In genomic region chr7:50614721-50615518, GRCh38 we compare ENCODE assay signal across 9 cellular contexts. TPM values are rescaled to one million over a fixed set of nuclear protein-coding genes. Genes with fewer than 3 reads are reported as not detected.
A peak's percentile ranks its signal among the peaks of the same experiment; 100 is the strongest.
DNase-seq lines count a peak whose midpoint lies in the region; ATAC-seq and TF ChIP-seq lines count a peak whose summit lies in the region.
"Had no signal": no experiment of that assay in that cellular context is flagged by ENCODE, and none has a peak within 500 bp of the region (broad histone marks: within the 10 kb centered on the region; RNA-seq: fewer than 3 reads in every experiment).

No MANE protein-coding gene starts in this region.

- no peak overlapping the region for H3K9ac ChIP-seq in HCT116 (ENCODE audit: low read length)
- H3K9ac ChIP-seq in adipocyte (ENCODE audit: low read length), result no peak overlapping the region

- H3K9me2 ChIP-seq in HCT116 (ENCODE audit: insufficient read depth), result no peaks in the 10 kb centered on the region

- peak overlapping the region in 4 of 6 donors; percentile 19 to 72 (median 22) for H3K27ac Mint-ChIP-seq in immature natural killer cell

- TF ChIP-seq EP300 in suprapubic skin (IDR thresholded peaks at IDR 0.05), result no peak

- BruUV-seq in HCT116 (replicated peaks; lab: Mats Ljungman, UMichigan), result no TSS peak

- no peak overlapping the region for H3K4me3 Mint-ChIP-seq in immature natural killer cell

- TF ChIP-seq POLR2A in HCT116 (IDR thresholded peaks at IDR 0.05; ENCODE audit: borderline replicate concordance, extremely low read depth, insufficient read depth, insufficient read length) (no peak), suprapubic skin (IDR thresholded peaks at IDR 0.05) (no peak)

- intact Hi-C loops in HCT116 (cut with micrococcal nuclease), result no loop called here

- no peaks in the 10 kb centered on the region for H3K79me2 ChIP-seq in HCT116 (ENCODE audit: insufficient read depth, low read length)

- H3K9me3 Mint-ChIP-seq in immature natural killer cell, result no peaks in the 10 kb centered on the region

- TF ChIP-seq CTCF in BE2C (IDR thresholded peaks at IDR 0.05; ENCODE audit: low read depth, low read length), result peak; percentile 31
- TF ChIP-seq CTCF in HCT116 (IDR thresholded peaks at IDR 0.05 in 2 of 3, conservative IDR thresholded peaks at IDR 0.05 in 1 of 3; ENCODE audit: borderline replicate concordance in 1 of 3, insufficient read depth in 1 of 3, low read depth in 2 of 3, low read length in 2 of 3), result peak; percentile 11 to 24 (median 14); a peak in 3 of 6 replicates
- no peak for TF ChIP-seq CTCF in suprapubic skin (IDR thresholded peaks at IDR 0.05)

- H3K4me1 ChIP-seq in BE2C (no peaks in the 10 kb centered on the region), HCT116 (ENCODE audit: control insufficient read depth in 1 of 2, insufficient read depth in 2 of 2, low read length in 2 of 2) (no peaks in the 10 kb centered on the region), adipocyte (ENCODE audit: control insufficient read depth, insufficient read depth, low read length) (peaks cover 2% of the 10 kb centered on the region), suprapubic skin (no peaks in the 10 kb centered on the region)

- H3K36me3 Mint-ChIP-seq in immature natural killer cell, result no peaks in the 10 kb centered on the region

- POLR2A ChIA-PET in HCT116 (lab: Charles Lee), result no interaction called here

- H3K4me2 ChIP-seq in HCT116 (ENCODE audit: low read length), result no peak overlapping the region

- CTCF ChIA-PET in HCT116 (lab: Charles Lee), result interaction anchor here (1.0 kb wide), 1 partner anchor 546 kb away, joined by 4 read pairs; no protein-coding TSS in a partner anchor

- no peaks in the 10 kb centered on the region for H4K20me1 ChIP-seq in HCT116 (ENCODE audit: insufficient read depth)

- H3K4me1 Mint-ChIP-seq in immature natural killer cell, result peaks cover 41 to 42% of the 10 kb centered on the region in 2 donors

- 84% methylated on average over 20 of the region's 20 CpGs for WGBS in suprapubic skin

- peaks cover under 1 to 4% (median 2%) of the 10 kb centered on the region in 3 donors for H3K27me3 Mint-ChIP-seq in immature natural killer cell (ENCODE audit: low read depth in 3 of 3)

- H3K27me3 ChIP-seq in BE2C, result no peaks in the 10 kb centered on the region
- no peaks in the 10 kb centered on the region for H3K27me3 ChIP-seq in HCT116 (ENCODE audit: insufficient read depth, low read length)
- no peaks in the 10 kb centered on the region for H3K27me3 ChIP-seq in adipocyte (replicated peaks; ENCODE audit: control insufficient read depth, insufficient read depth, low read length)
- no peaks in the 10 kb centered on the region for H3K27me3 ChIP-seq in suprapubic skin

- H2AFZ ChIP-seq in HCT116 (ENCODE audit: low read depth, low read length, poor library complexity, severe bottlenecking), result no peak overlapping the region

- ATAC-seq in HCT116 (peak; percentile 49; the same call in 1 of the 2 replicates), GM21528 (IDR thresholded peaks at IDR 0.05; ENCODE audit: low FRiP score, unreplicated experiment) (no peak)

- peak; percentile 46 for TF ChIP-seq RAD21 in HCT116 (IDR thresholded peaks at IDR 0.05; ENCODE audit: low read depth)

- H3K27ac ChIP-seq in HCT116 (ENCODE audit: low read depth, low read length) (no peak overlapping the region), suprapubic skin (no peak overlapping the region)

- no peak overlapping the region for H3K4me3 ChIP-seq in BE2C (ENCODE audit: low read depth, low read length)
- no peak overlapping the region for H3K4me3 ChIP-seq in HCT116 (replicated peaks in 1 of 2; ENCODE audit: low read depth in 1 of 2, low read length in 2 of 2)
- H3K4me3 ChIP-seq in adipocyte (ENCODE audit: low read length), result no peak overlapping the region
- H3K4me3 ChIP-seq in suprapubic skin, result no peak overlapping the region

- no peaks in the 10 kb centered on the region for H3K36me3 ChIP-seq in BE2C
- no peaks in the 10 kb centered on the region for H3K36me3 ChIP-seq in HCT116 (ENCODE audit: control insufficient read depth in 1 of 2, insufficient read depth in 2 of 2, low read length in 2 of 2)
- peaks cover 75% of the 10 kb centered on the region for H3K36me3 ChIP-seq in adipocyte (ENCODE audit: control insufficient read depth, insufficient read depth, low read length, severe bottlenecking)
- H3K36me3 ChIP-seq in suprapubic skin, result peaks cover 33% of the 10 kb centered on the region

- no peaks in the 10 kb centered on the region for H3K9me3 ChIP-seq in BE2C
- H3K9me3 ChIP-seq in HCT116 (ENCODE audit: control insufficient read depth in 1 of 2, insufficient read depth in 1 of 2, low read depth in 1 of 2, low read length in 2 of 2), result no peaks in the 10 kb centered on the region
- H3K9me3 ChIP-seq in adipocyte (ENCODE audit: control insufficient read depth, low read length), result no peaks in the 10 kb centered on the region
- H3K9me3 ChIP-seq in suprapubic skin, result no peaks in the 10 kb centered on the region

- DNase-seq in BE2C, result no peak
- no peak for DNase-seq in HCT116 (ENCODE audit: low read depth, low spot score)
- DNase-seq in adipocyte (ENCODE audit: low read depth), result peak; percentile 8
- DNase-seq in immature natural killer cell, result peak in 1 of 3 donors; percentile 40
- no peak for DNase-seq in suprapubic skin (ENCODE audit: low spot score in 2 of 2)
- DNase-seq in NCI-H2227 treated with DMSO at 0.1 percent for 48 hours (lab: John Stamatoyannopoulos, UW), result no peak
- no peak for DNase-seq in NCI-H1436 (lab: John Stamatoyannopoulos, UW)
- DNase-seq: NCI-H1436 treated with DMSO at 0.1 percent for 48 hours had no signal

- RAD21 ChIA-PET in HCT116 (lab: Charles Lee; ENCODE audit: low non-redundant PET in 1 of 2, low total read pairs in 2 of 2, uncharacterized antibody in 2 of 2, unreplicated experiment in 2 of 2), result no interaction called here

TF ChIP-seq in HCT116, 20 proteins besides CTCF, POLR2A, EP300 and RAD21 (continues in another document):
- TF ChIP-seq EGR1 (IDR thresholded peaks at IDR 0.05; ENCODE audit: low read depth) (no peak), EZH2 (IDR thresholded peaks at IDR 0.05) (no peak), CEBPB (IDR thresholded peaks at IDR 0.05; ENCODE audit: low read depth) (no peak), ATF3 (IDR thresholded peaks at IDR 0.05) (no peak), JUND (IDR thresholded peaks at IDR 0.05) (no peak), ZFX (IDR thresholded peaks at IDR 0.05) (no peak), EZH2phosphoT487 (IDR thresholded peaks at IDR 0.05; ENCODE audit: borderline replicate concordance) (no peak), SIN3A (IDR thresholded peaks at IDR 0.05; ENCODE audit: low read depth) (no peak), CBX3 (IDR thresholded peaks at IDR 0.05; ENCODE audit: low read depth) (no peak), FOSL1 (IDR thresholded peaks at IDR 0.05; ENCODE audit: low read depth) (no peak), ELF1 (IDR thresholded peaks at IDR 0.05; ENCODE audit: borderline replicate concordance, low read depth) (no peak), POLR2AphosphoS5 (IDR thresholded peaks at IDR 0.05; ENCODE audit: low read depth, low read length) (no peak), YY1 (IDR thresholded peaks at IDR 0.05; ENCODE audit: extremely low read depth, insufficient replicate concordance, low read depth, low read length) (no peak)
- TF ChIP-seq, protein P1, sequence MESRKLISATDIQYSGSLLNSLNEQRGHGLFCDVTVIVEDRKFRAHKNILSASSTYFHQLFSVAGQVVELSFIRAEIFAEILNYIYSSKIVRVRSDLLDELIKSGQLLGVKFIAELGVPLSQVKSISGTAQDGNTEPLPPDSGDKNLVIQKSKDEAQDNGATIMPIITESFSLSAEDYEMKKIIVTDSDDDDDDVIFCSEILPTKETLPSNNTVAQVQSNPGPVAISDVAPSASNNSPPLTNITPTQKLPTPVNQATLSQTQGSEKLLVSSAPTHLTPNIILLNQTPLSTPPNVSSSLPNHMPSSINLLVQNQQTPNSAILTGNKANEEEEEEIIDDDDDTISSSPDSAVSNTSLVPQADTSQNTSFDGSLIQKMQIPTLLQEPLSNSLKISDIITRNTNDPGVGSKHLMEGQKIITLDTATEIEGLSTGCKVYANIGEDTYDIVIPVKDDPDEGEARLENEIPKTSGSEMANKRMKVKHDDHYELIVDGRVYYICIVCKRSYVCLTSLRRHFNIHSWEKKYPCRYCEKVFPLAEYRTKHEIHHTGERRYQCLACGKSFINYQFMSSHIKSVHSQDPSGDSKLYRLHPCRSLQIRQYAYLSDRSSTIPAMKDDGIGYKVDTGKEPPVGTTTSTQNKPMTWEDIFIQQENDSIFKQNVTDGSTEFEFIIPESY (IDR thresholded peaks at IDR 0.05; ENCODE audit: extremely low read depth, insufficient replicate concordance, low read length), result no peak

RNA-seq across cellular contexts. Expression of gene DDC, which starts 49.7 kb away (rescaled TPM):
- polyA plus RNA-seq in BE2C (2012; ENCODE audit: insufficient read depth, insufficient read length, low read depth), result 50.6 TPM
- total RNA-seq in HCT116 (2021; ENCODE audit: unreplicated experiment) (not detected), suprapubic skin (1 to 10 TPM in 2 of 4 donors, not detected in 2; 1.6 to 3.6 TPM)
- polyA plus RNA-seq in HCT116 (2012), result not detected in 2 replicates
- polyA plus RNA-seq in immature natural killer cell, result not detected

Comparison
In these comparisons a context has a peak if more than half of its experiments do, and no peak if none do; other contexts are left out.
1. CTCF ChIP-seq: peak in BE2C (single experiment) and HCT116 (3 of 3); none in suprapubic skin (0 of 2).